ENCODE assay signal across 8 cellular contexts in the genomic region with DNA sequence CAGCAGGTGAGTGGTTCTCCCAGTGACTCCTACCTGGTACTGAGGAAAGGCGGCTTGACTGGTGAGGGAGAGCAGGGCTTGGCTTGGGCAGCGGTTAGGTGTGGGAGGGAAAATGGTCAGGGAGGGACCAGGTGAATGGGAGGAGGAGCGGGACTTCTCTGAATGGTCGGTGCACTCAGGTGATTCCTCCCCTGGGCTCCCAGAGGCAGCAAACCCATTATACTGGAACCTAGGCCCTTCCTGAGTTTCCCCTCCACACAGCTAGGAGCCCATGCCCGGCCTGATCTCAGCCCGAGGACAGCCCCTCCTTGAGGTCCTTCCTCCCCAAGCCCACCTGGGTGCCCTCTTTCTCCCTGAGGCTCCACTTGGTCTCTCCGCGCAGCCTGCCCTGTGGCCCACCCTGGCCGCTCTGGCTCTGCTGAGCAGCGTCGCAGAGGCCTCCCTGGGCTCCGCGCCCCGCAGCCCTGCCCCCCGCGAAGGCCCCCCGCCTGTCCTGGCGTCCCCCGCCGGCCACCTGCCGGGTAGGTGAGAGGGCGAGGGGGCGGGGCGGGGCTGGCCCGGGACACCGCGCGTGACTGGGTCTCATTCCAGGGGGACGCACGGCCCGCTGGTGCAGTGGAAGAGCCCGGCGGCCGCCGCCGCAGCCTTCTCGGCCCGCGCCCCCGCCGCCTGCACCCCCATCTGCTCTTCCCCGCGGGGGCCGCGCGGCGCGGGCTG. TPM values are rescaled to one million over a fixed set of nuclear protein-coding genes. Genes with fewer than 3 reads are reported as not detected.
DNase-seq lines count a peak whose midpoint lies in the region; ATAC-seq, FAIRE-seq and TF ChIP-seq lines count a peak whose summit lies in the region.

No MANE protein-coding gene starts in this region.

- H3K4me1 Mint-ChIP-seq in Calu3 (ENCODE audit: low read depth, unreplicated experiment), result peaks cover 6% of the 10 kb centered on the region
- peaks cover 9% of the 10 kb centered on the region for H3K4me1 Mint-ChIP-seq in activated T-helper 17 cell treated with anti-CD3 and anti-CD28 coated beads, Interleukin-2, amount 50 U/mL, for 72 hours

- FAIRE-seq in D721Med (lab: Jason Lieb, UNC), result no peak

- CTCF ChIA-PET in Calu3 (lab: Charles Lee), result interaction anchor here (0.7 to 5.0 kb wide), 10 partner anchors 10 to 179 kb away, joined by 3 to 193 read pairs (median 4); a partner anchor contains a TSS

- H3K9me3 Mint-ChIP-seq in Calu3 (ENCODE audit: low read depth, unreplicated experiment), result no peaks in the 10 kb centered on the region
- no peaks in the 10 kb centered on the region for H3K9me3 Mint-ChIP-seq in activated T-helper 17 cell treated with anti-CD3 and anti-CD28 coated beads, Interleukin-2, amount 50 U/mL, for 72 hours

- H3K4me3 ChIP-seq in epithelial cell of proximal tubule (ENCODE audit: low read depth, low read length), result peak overlapping the region; percentile 49

- intact Hi-C loops in Calu3 (cut with micrococcal nuclease; ENCODE audit: unreplicated experiment) (no loop called here), posterior vena cava (cut with DNase I) (loop anchor here (2.0 to 5.0 kb wide), 2 partner anchors 171 to 174 kb away; no protein-coding TSS in a partner anchor)

- TF ChIP-seq CTCF in Calu3 (IDR thresholded peaks at IDR 0.05; ENCODE audit: unreplicated experiment) (no peak), epithelial cell of proximal tubule (conservative IDR thresholded peaks at IDR 0.05; ENCODE audit: low read depth, low read length) (no peak), D721Med (IDR thresholded peaks at IDR 0.05; ENCODE audit: insufficient read depth, missing control alignments) (no peak)

- ATAC-seq in activated T-helper 17 cell treated with anti-CD3 and anti-CD28 coated beads, Interleukin-2, amount 50 U/mL, for 72 hours (replicated peaks), result no peak
- ATAC-seq in HG03432 (IDR thresholded peaks at IDR 0.05; ENCODE audit: unreplicated experiment), result no peak

- no TSS peak for BruUV-seq in Calu3 (replicated peaks; lab: Mats Ljungman, UMichigan)

- peaks cover 13% of the 10 kb centered on the region for H3K27me3 Mint-ChIP-seq in Calu3 (ENCODE audit: unreplicated experiment)
- peaks cover 14% of the 10 kb centered on the region for H3K27me3 Mint-ChIP-seq in activated T-helper 17 cell treated with anti-CD3 and anti-CD28 coated beads, Interleukin-2, amount 50 U/mL, for 72 hours

- peaks cover 24% of the 10 kb centered on the region for H3K36me3 Mint-ChIP-seq in Calu3 (ENCODE audit: insufficient read depth, unreplicated experiment)
- peaks cover 26% of the 10 kb centered on the region for H3K36me3 Mint-ChIP-seq in activated T-helper 17 cell treated with anti-CD3 and anti-CD28 coated beads, Interleukin-2, amount 50 U/mL, for 72 hours (ENCODE audit: low read depth)

- peak overlapping the region; percentile 82 for H3K4me3 Mint-ChIP-seq in Calu3 (ENCODE audit: low read depth, unreplicated experiment)
- H3K4me3 Mint-ChIP-seq in activated T-helper 17 cell treated with anti-CD3 and anti-CD28 coated beads, Interleukin-2, amount 50 U/mL, for 72 hours, result no peak overlapping the region

- DNase-seq in Calu3, result no peak
- peak; percentile 99 for DNase-seq in NCI-H510A (lab: John Stamatoyannopoulos, UW)
- no peak for DNase-seq in epithelial cell of proximal tubule (ENCODE audit: low read depth)
- DNase-seq in posterior vena cava (ENCODE audit: low spot score), result peak; percentile 68
- no peak for DNase-seq in D721Med (ENCODE audit: insufficient read length, low spot score)
- DNase-seq in NCI-H446 (lab: John Stamatoyannopoulos, UW), result no peak

- H3K27ac Mint-ChIP-seq in Calu3 (ENCODE audit: unreplicated experiment), result no peak overlapping the region
- no peak overlapping the region for H3K27ac Mint-ChIP-seq in activated T-helper 17 cell treated with anti-CD3 and anti-CD28 coated beads, Interleukin-2, amount 50 U/mL, for 72 hours

RNA-seq across cellular contexts. Expression of a gene that starts 2.3 kb away (rescaled TPM):
- total RNA-seq in Calu3 (2022) (0.39 and 1.4 TPM in 2 replicates), epithelial cell of proximal tubule (2.0 and 14.1 TPM in 2 replicates), posterior vena cava (1 to 10 TPM; 2.5 to 4.2 TPM)
- total RNA-seq in activated T-helper 17 cell treated with anti-CD3 and anti-CD28 coated beads, Interleukin-2, amount 50 U/mL, for 72 hours, result under 1 TPM in 1 of 2 donors, not detected in 1; 0.32 TPM

RNA-seq across cellular contexts. Expression of a gene that starts 10.9 kb away (rescaled TPM):
- total RNA-seq in Calu3 (2022), result 24.2 and 28.5 TPM in 2 replicates
- total RNA-seq in epithelial cell of proximal tubule, result 16.6 and 28.7 TPM in 2 replicates
- total RNA-seq in posterior vena cava, result 10 to 100 TPM; 20.4 to 21.8 TPM
- 10 to 100 TPM in 1 of 2 donors, 1 to 10 TPM in 1; 9.4 to 26.5 TPM for total RNA-seq in activated T-helper 17 cell treated with anti-CD3 and anti-CD28 coated beads, Interleukin-2, amount 50 U/mL, for 72 hours

RNA-seq across cellular contexts. Expression of a gene that starts 33.9 kb away (rescaled TPM):
- total RNA-seq in Calu3 (2022), result 41.2 and 43.3 TPM in 2 replicates
- total RNA-seq in epithelial cell of proximal tubule, result 29.5 and 48.5 TPM in 2 replicates
- 10 to 100 TPM; 13.5 to 14.5 TPM for total RNA-seq in posterior vena cava
- 10 to 100 TPM; 24.7 to 59.4 TPM for total RNA-seq in activated T-helper 17 cell treated with anti-CD3 and anti-CD28 coated beads, Interleukin-2, amount 50 U/mL, for 72 hours

RNA-seq across cellular contexts. Expression of a gene that starts 38.9 kb away (rescaled TPM):
- total RNA-seq in Calu3 (2022) (141 and 155 TPM in 2 replicates), epithelial cell of proximal tubule (139 and 262 TPM in 2 replicates), posterior vena cava (10 to 100 TPM; 69.4 to 77.4 TPM)
- 100 to 1,000 TPM in 1 of 2 donors, 10 to 100 TPM in 1; 80.1 to 183 TPM for total RNA-seq in activated T-helper 17 cell treated with anti-CD3 and anti-CD28 coated beads, Interleukin-2, amount 50 U/mL, for 72 hours

RNA-seq across cellular contexts. Expression of a gene that starts 43.1 kb away (rescaled TPM):
- 47.1 and 50.9 TPM in 2 replicates for total RNA-seq in Calu3 (2022)
- 69.5 and 105 TPM in 2 replicates for total RNA-seq in epithelial cell of proximal tubule
- 10 to 100 TPM; 39.0 to 45.7 TPM for total RNA-seq in posterior vena cava
- 10 to 100 TPM; 18.5 to 34.4 TPM for total RNA-seq in activated T-helper 17 cell treated with anti-CD3 and anti-CD28 coated beads, Interleukin-2, amount 50 U/mL, for 72 hours

Comparison
In these comparisons a context has a peak if more than half of its experiments do, and no peak if none do; other contexts are left out.
1. DNase-seq: peak in NCI-H510A (single experiment) and posterior vena cava (single experiment); none in Calu3 (single experiment), epithelial cell of proximal tubule (single experiment), D721Med (single experiment) and NCI-H446 (0 of 2).